Comparison of ENCODE assay signal across 17 cellular contexts in genomic region chr20:8154636-8155035, GRCh38. TPM values are rescaled to one million over a fixed set of nuclear protein-coding genes. Genes with fewer than 3 reads are reported as not detected.
DNase-seq lines count a peak whose midpoint lies in the region; ATAC-seq and TF ChIP-seq lines count a peak whose summit lies in the region.
"Had no signal": no experiment of that assay in that cellular context is flagged by ENCODE, and none has a peak within 500 bp of the region (broad histone marks: within the 10 kb centered on the region; RNA-seq: fewer than 3 reads in every experiment).

No MANE protein-coding gene starts in this region.

- H4K20me1 ChIP-seq in Loucy (ENCODE audit: insufficient read depth, low read length, poor library complexity, severe bottlenecking): peaks cover 4% of the 10 kb centered on the region

- H3K9me2 ChIP-seq in Loucy (replicated peaks; ENCODE audit: low read depth, low read length): no peaks in the 10 kb centered on the region

- H3K9me3 Mint-ChIP-seq in CD8-positive, alpha-beta T cell: no peaks in the 10 kb centered on the region
- peaks cover 3% of the 10 kb centered on the region for H3K9me3 Mint-ChIP-seq in natural killer cell treated with Interleukin-12 subunit alpha and Interleukin-12 subunit beta and Interleukin-15 and Interleukin-18, amount 100 ng/mL, for 72 hours
- H3K9me3 Mint-ChIP-seq: activated T-cell treated with anti-CD3 and anti-CD28 coated beads, Interleukin-2, amount 50 U/mL, for 4 hours; memory B cell had no signal

- peaks cover 52% of the 10 kb centered on the region for H3K4me1 ChIP-seq in CD8-positive, alpha-beta T cell (ENCODE audit: insufficient read depth, low read length)
- peaks cover 78% of the 10 kb centered on the region for H3K4me1 ChIP-seq in Loucy (ENCODE audit: insufficient read depth, low read length, poor library complexity, severe bottlenecking)

- intact Hi-C loops in CD8-positive, alpha-beta T cell (cut with DNase I, micrococcal nuclease): loop anchor here in 1 of 2 experiments (10.0 kb wide), 1 partner anchor 60 kb away; no protein-coding TSS in a partner anchor

- no peaks in the 10 kb centered on the region for H3K27me3 Mint-ChIP-seq in CD8-positive, alpha-beta T cell (ENCODE audit: low read depth)
- no peaks in the 10 kb centered on the region for H3K27me3 Mint-ChIP-seq in natural killer cell treated with Interleukin-12 subunit alpha and Interleukin-12 subunit beta and Interleukin-15 and Interleukin-18, amount 100 ng/mL, for 72 hours

- H3K27ac Mint-ChIP-seq in CD8-positive, alpha-beta T cell: peak overlapping the region; percentile 8
- H3K27ac Mint-ChIP-seq in natural killer cell treated with Interleukin-12 subunit alpha and Interleukin-12 subunit beta and Interleukin-15 and Interleukin-18, amount 100 ng/mL, for 72 hours: peak overlapping the region; percentile 64 to 84
- H3K27ac Mint-ChIP-seq: H9, memory B cell had no signal

- no peaks in the 10 kb centered on the region for H3K27me3 ChIP-seq in CD8-positive, alpha-beta T cell (ENCODE audit: insufficient read depth, low read length)
- H3K27me3 ChIP-seq in Loucy (ENCODE audit: insufficient read depth, low read length, poor library complexity, severe bottlenecking): no peaks in the 10 kb centered on the region
- H3K27me3 ChIP-seq: sigmoid colon, tibial artery had no signal

- peak overlapping the region; percentile 39 for H3K9ac ChIP-seq in Loucy (ENCODE audit: low read depth, low read length, poor library complexity, severe bottlenecking)

- peak overlapping the region; percentile 77 for H3K4me2 ChIP-seq in Loucy (ENCODE audit: low read depth, low read length, poor library complexity, severe bottlenecking)

- CTCF ChIA-PET in CD8-positive, alpha-beta T cell (lab: Charles Lee): interaction anchor here (1.2 kb wide), 1 partner anchor 9 kb away, joined by 3 read pairs; no protein-coding TSS in a partner anchor

- no peaks in the 10 kb centered on the region for H3K36me3 ChIP-seq in CD8-positive, alpha-beta T cell (ENCODE audit: insufficient read depth, low read length)
- H3K36me3 ChIP-seq in Loucy (ENCODE audit: insufficient read depth, low read length): 0 out of 2 replicates have a peak, but pooled peaks cover 5% of the 10 kb centered on the region
- H3K36me3 ChIP-seq: sigmoid colon, tibial artery had no signal

- H2AFZ ChIP-seq in Loucy (ENCODE audit: low read length): no peak overlapping the region

- no peak overlapping the region for H3K4me3 Mint-ChIP-seq in CD8-positive, alpha-beta T cell
- H3K4me3 Mint-ChIP-seq in natural killer cell treated with Interleukin-12 subunit alpha and Interleukin-12 subunit beta and Interleukin-15 and Interleukin-18, amount 100 ng/mL, for 72 hours: peak overlapping the region; percentile 67
- H3K4me3 Mint-ChIP-seq: activated T-cell treated with anti-CD3 and anti-CD28 coated beads, Interleukin-2, amount 50 U/mL, for 4 hours; H9; memory B cell had no signal

- peaks cover 45% of the 10 kb centered on the region for H3K79me2 ChIP-seq in Loucy (ENCODE audit: insufficient read depth, low read length)

- H3K4me1 Mint-ChIP-seq in CD8-positive, alpha-beta T cell (ENCODE audit: low read depth): peaks cover 56% of the 10 kb centered on the region
- H3K4me1 Mint-ChIP-seq in natural killer cell treated with Interleukin-12 subunit alpha and Interleukin-12 subunit beta and Interleukin-15 and Interleukin-18, amount 100 ng/mL, for 72 hours (ENCODE audit: low read depth in 2 of 2): peaks cover 62 to 69% of the 10 kb centered on the region in 2 donors
- H3K4me1 Mint-ChIP-seq: H9, memory B cell had no signal

- H3K4me3 ChIP-seq in CD8-positive, alpha-beta T cell (ENCODE audit: low read depth, low read length): no peak overlapping the region
- H3K4me3 ChIP-seq in Loucy (ENCODE audit: low read length, poor library complexity, severe bottlenecking): peak overlapping the region; percentile 25
- H3K4me3 ChIP-seq: sigmoid colon, tibial artery had no signal

- no peak for TF ChIP-seq CTCF in CD8-positive, alpha-beta T cell (IDR thresholded peaks at IDR 0.05)
- TF ChIP-seq CTCF in Loucy (conservative IDR thresholded peaks at IDR 0.05; ENCODE audit: low read length): 0 out of 2 replicates have a peak, but pooled peaks have one; percentile 18
- no peak for TF ChIP-seq CTCF in VCaP (conservative IDR thresholded peaks at IDR 0.05)

- no peaks in the 10 kb centered on the region for H3K36me3 Mint-ChIP-seq in CD8-positive, alpha-beta T cell
- no peaks in the 10 kb centered on the region for H3K36me3 Mint-ChIP-seq in natural killer cell treated with Interleukin-12 subunit alpha and Interleukin-12 subunit beta and Interleukin-15 and Interleukin-18, amount 100 ng/mL, for 72 hours
- H3K36me3 Mint-ChIP-seq: memory B cell had no signal

- POLR2A ChIA-PET in CD8-positive, alpha-beta T cell (lab: Charles Lee): no interaction called here

- no peak overlapping the region for H3K27ac ChIP-seq in CD8-positive, alpha-beta T cell (ENCODE audit: low read depth, low read length)
- H3K27ac ChIP-seq in VCaP: peak overlapping the region; percentile 48
- H3K27ac ChIP-seq: RWPE1, tibial artery had no signal

- ATAC-seq in CD8-positive, alpha-beta T cell: no peak
- ATAC-seq in natural killer cell treated with Interleukin-12 subunit alpha and Interleukin-12 subunit beta and Interleukin-15 and Interleukin-18, amount 100 ng/mL, for 72 hours: peak in 1 of 2 donors; percentile 71
- ATAC-seq in HG02763 (IDR thresholded peaks at IDR 0.05; ENCODE audit: unreplicated experiment): no peak
- ATAC-seq: activated T-cell treated with anti-CD3 and anti-CD28 coated beads, Interleukin-2, amount 50 U/mL, for 4 hours had no signal

- no peak for DNase-seq in CD8-positive, alpha-beta T cell
- DNase-seq in natural killer cell treated with Interleukin-12 subunit alpha and Interleukin-12 subunit beta and Interleukin-15 and Interleukin-18, amount 100 ng/mL, for 72 hours (ENCODE audit: low spot score): no peak
- DNase-seq in effector CD8-positive, alpha-beta T cell (lab: John Stamatoyannopoulos, UW): no peak
- DNase-seq in activated CD4-positive, alpha-beta T cell treated with anti-CD3 and anti-CD28 coated beads for 4 hours: no peak
- DNase-seq in GM19240 (ENCODE audit: insufficient read length, low spot score): no peak
- DNase-seq: activated CD4-positive, alpha-beta T cell treated with anti-CD3 and anti-CD28 coated beads, Interleukin-2, amount 50 U/mL, for 1 hour; activated T-cell treated with anti-CD3 and anti-CD28 coated beads, Interleukin-2, amount 50 U/mL, for 4 hours; H9; NCI-H1105; sigmoid colon; stimulated activated CD4-positive, alpha-beta T cell treated with anti-CD3 and anti-CD28 coated beads, Interleukin-4, amount 100 ng/mL, for 1 hour; tibial artery had no signal

- peaks cover 20% of the 10 kb centered on the region; the same call in 1 of the 2 replicates for H3F3A ChIP-seq in Loucy (ENCODE audit: low read depth)

- no peaks in the 10 kb centered on the region for H3K9me3 ChIP-seq in CD8-positive, alpha-beta T cell (ENCODE audit: low read length)
- H3K9me3 ChIP-seq in Loucy (ENCODE audit: insufficient read depth, low read depth, low read length): peaks cover 7% of the 10 kb centered on the region; the same call in 1 of the 2 replicates
- H3K9me3 ChIP-seq: sigmoid colon, tibial artery had no signal

RNA-seq across cellular contexts. Expression of gene PLCB1, which starts 22.6 kb away (rescaled TPM):
- 1 to 10 TPM; 4.6 to 5.0 TPM for total RNA-seq in CD8-positive, alpha-beta T cell
- total RNA-seq in natural killer cell treated with Interleukin-12 subunit alpha and Interleukin-12 subunit beta and Interleukin-15 and Interleukin-18, amount 100 ng/mL, for 72 hours: 10 to 100 TPM; 12.3 to 13.4 TPM
